In genomic region chr22:37626556-37627075, GRCh38 we compare ENCODE assay signal across 14 cellular contexts. TPM values are rescaled to one million over a fixed set of nuclear protein-coding genes. Genes with fewer than 3 reads are reported as not detected.
DNase-seq lines count a peak whose midpoint lies in the region; ATAC-seq and TF ChIP-seq lines count a peak whose summit lies in the region.
"Had no signal": no experiment of that assay in that cellular context is flagged by ENCODE, and none has a peak within 500 bp of the region (broad histone marks: within the 10 kb centered on the region; RNA-seq: fewer than 3 reads in every experiment).

No MANE protein-coding gene starts in this region.

- POLR2A ChIA-PET in CD8-positive, alpha-beta T cell (lab: Charles Lee): interaction anchor here (1.2 to 11.0 kb wide), 7 partner anchors 14 to 60 kb away, joined by 5 to 123 read pairs (median 11); partner anchors contain the start of genes GGA1, LGALS1, NOL12 and PDXP
- POLR2A ChIA-PET in OCI-LY7 (lab: Charles Lee): interaction anchor here (0.9 to 1.2 kb wide), 6 partner anchors 8 to 54 kb away, joined by 3 to 6 read pairs (median 4); partner anchors contain the start of gene PDXP

- intact Hi-C loops in CD8-positive, alpha-beta T cell (cut with DNase I, micrococcal nuclease): loop anchor here in 1 of 2 experiments (1.0 kb wide), 1 partner anchor 17 kb away; no protein-coding TSS in a partner anchor
- intact Hi-C loops in OCI-LY7 (cut with micrococcal nuclease; ENCODE audit: unreplicated experiment): no loop called here
- intact Hi-C loops in sigmoid colon (cut with DNase I): loop anchor here (5.0 to 10.0 kb wide), 2 partner anchors 166 to 328 kb away; partner anchors contain the start of genes C22orf23 and POLR2F

- H3K9me3 ChIP-seq in CD8-positive, alpha-beta T cell (ENCODE audit: low read length): no peaks in the 10 kb centered on the region
- H3K9me3 ChIP-seq in OCI-LY7 (ENCODE audit: low read length): no peaks in the 10 kb centered on the region
- H3K9me3 ChIP-seq in endodermal cell (ENCODE audit: control insufficient read depth, low read length): no peaks in the 10 kb centered on the region
- H3K9me3 ChIP-seq in sigmoid colon: no peaks in the 10 kb centered on the region

- H2AFZ ChIP-seq in OCI-LY7 (ENCODE audit: low read length): no peak overlapping the region

- H3K4me3 Mint-ChIP-seq in CD8-positive, alpha-beta T cell: peak overlapping the region; percentile 72
- H3K4me3 Mint-ChIP-seq in endodermal cell: no peak overlapping the region

- H3K9me3 Mint-ChIP-seq in CD8-positive, alpha-beta T cell: no peaks in the 10 kb centered on the region
- no peaks in the 10 kb centered on the region for H3K9me3 Mint-ChIP-seq in endodermal cell

- H3K27me3 ChIP-seq in CD8-positive, alpha-beta T cell (ENCODE audit: insufficient read depth, low read length): no peaks in the 10 kb centered on the region
- H3K27me3 ChIP-seq in endodermal cell (ENCODE audit: control insufficient read depth, insufficient read depth, low read length, poor library complexity, severe bottlenecking) (no peaks in the 10 kb centered on the region), sigmoid colon (no peaks in the 10 kb centered on the region)

- TF ChIP-seq EP300 in sigmoid colon (IDR thresholded peaks at IDR 0.05): no peak

- peaks cover 75% of the 10 kb centered on the region for H3K4me1 ChIP-seq in CD8-positive, alpha-beta T cell (ENCODE audit: insufficient read depth, low read length)
- H3K4me1 ChIP-seq in OCI-LY7 (ENCODE audit: insufficient read depth, low read length, poor library complexity, severe bottlenecking) (peaks cover 39% of the 10 kb centered on the region), endodermal cell (ENCODE audit: control insufficient read depth, insufficient read depth, low read length) (no peaks in the 10 kb centered on the region), sigmoid colon (peaks cover 0 to 50% (median 38%) of the 10 kb centered on the region in 4 donors)

- H3K79me2 ChIP-seq in OCI-LY7 (ENCODE audit: insufficient read depth, low read depth, low read length): no peaks in the 10 kb centered on the region

- no TSS peak for BruUV-seq in OCI-LY7 (replicated peaks; lab: Mats Ljungman, UMichigan)

- peak overlapping the region; percentile 43 for H3K27ac ChIP-seq in CD8-positive, alpha-beta T cell (ENCODE audit: low read depth, low read length)
- H3K27ac ChIP-seq in OCI-LY7 (ENCODE audit: low read depth, low read length, poor library complexity, severe bottlenecking) (peak overlapping the region; percentile 82), endodermal cell (ENCODE audit: low read depth, low read length) (no peak overlapping the region), sigmoid colon (peak overlapping the region; percentile 66 to 92 (median 86))

- H3K27me3 Mint-ChIP-seq in CD8-positive, alpha-beta T cell (ENCODE audit: low read depth): no peaks in the 10 kb centered on the region
- no peaks in the 10 kb centered on the region for H3K27me3 Mint-ChIP-seq in endodermal cell (ENCODE audit: insufficient read depth)

- DNase-seq in CD8-positive, alpha-beta T cell: no peak
- DNase-seq in OCI-LY7 (ENCODE audit: low spot score) (no peak), endodermal cell (no peak), sigmoid colon (no peak), left lobe of liver (ENCODE audit: low spot score) (no peak), Ammon's horn (ENCODE audit: low spot score) (no peak), activated gamma-delta T cell (lab: John Stamatoyannopoulos, UW) (no peak), NCI-H2107 treated with DMSO at 0.1 percent for 48 hours (lab: John Stamatoyannopoulos, UW; ENCODE audit: unreplicated experiment) (no peak)
- DNase-seq: activated CD4-positive, alpha-beta T cell treated with anti-CD3 and anti-CD28 coated beads, Interleukin-2, amount 50 U/mL, for 48 hours; cortex of kidney; NCI-H1417 had no signal

- no peak overlapping the region for H3K4me3 ChIP-seq in CD8-positive, alpha-beta T cell (ENCODE audit: low read depth, low read length)
- no peak overlapping the region for H3K4me3 ChIP-seq in OCI-LY7 (ENCODE audit: low read depth, low read length, poor library complexity, severe bottlenecking)
- no peak overlapping the region for H3K4me3 ChIP-seq in endodermal cell (ENCODE audit: low read length)
- no peak overlapping the region for H3K4me3 ChIP-seq in sigmoid colon

- TF ChIP-seq CTCF in CD8-positive, alpha-beta T cell (IDR thresholded peaks at IDR 0.05): no peak
- TF ChIP-seq CTCF in OCI-LY7 (conservative IDR thresholded peaks at IDR 0.05; ENCODE audit: low read length) (no peak), endodermal cell (conservative IDR thresholded peaks at IDR 0.05) (no peak), sigmoid colon (IDR thresholded peaks at IDR 0.05) (no peak)

- CTCF ChIA-PET in CD8-positive, alpha-beta T cell (lab: Charles Lee): interaction anchor here (5.2 to 54.2 kb wide), 2 partner anchors 18 to 35 kb away, joined by 61 to 2176 read pairs; partner anchors contain the start of genes GGA1, LGALS1, NOL12 and PDXP
- CTCF ChIA-PET in OCI-LY7 (lab: Charles Lee; ENCODE audit: unreplicated experiment): no interaction called here

- no peak for TF ChIP-seq POLR2A in sigmoid colon (IDR thresholded peaks at IDR 0.05)

- WGBS in endodermal cell (ENCODE audit: insufficient coverage in 1 of 2, insufficient read length in 1 of 2), 2 experiments: 90 to 92% methylated on average over 13 of the region's 13 CpGs
- 50 to 66% methylated on average over 13 of the region's 13 CpGs for WGBS in sigmoid colon, 2 donors

- no peaks in the 10 kb centered on the region for H4K20me1 ChIP-seq in OCI-LY7 (ENCODE audit: insufficient read depth, low read length)

- peak overlapping the region; percentile 92 for H3K27ac Mint-ChIP-seq in CD8-positive, alpha-beta T cell
- H3K27ac Mint-ChIP-seq in endodermal cell: peak overlapping the region; percentile 52

- no peaks in the 10 kb centered on the region for H3K36me3 ChIP-seq in CD8-positive, alpha-beta T cell (ENCODE audit: insufficient read depth, low read length)
- H3K36me3 ChIP-seq in OCI-LY7 (ENCODE audit: insufficient read depth, low read length) (peaks cover 78% of the 10 kb centered on the region; the same call in 1 of the 2 replicates), endodermal cell (ENCODE audit: control insufficient read depth, insufficient read depth, low read length) (peaks cover 29% of the 10 kb centered on the region), sigmoid colon (peaks cover 5 to 51% (median 12%) of the 10 kb centered on the region in 4 donors)

- peaks cover 12% of the 10 kb centered on the region for H3K36me3 Mint-ChIP-seq in CD8-positive, alpha-beta T cell
- peaks cover 12% of the 10 kb centered on the region for H3K36me3 Mint-ChIP-seq in endodermal cell (ENCODE audit: low read depth)

- peaks cover 66% of the 10 kb centered on the region for H3K4me1 Mint-ChIP-seq in CD8-positive, alpha-beta T cell (ENCODE audit: low read depth)
- H3K4me1 Mint-ChIP-seq in endodermal cell: peaks cover 2% of the 10 kb centered on the region

- peak overlapping the region; percentile 63 for H3K4me2 ChIP-seq in OCI-LY7 (ENCODE audit: low read length)

- ATAC-seq in CD8-positive, alpha-beta T cell: no peak
- ATAC-seq in left lobe of liver: no peak
- ATAC-seq: HCT116 had no signal

- H3K9me2 ChIP-seq in OCI-LY7 (ENCODE audit: insufficient read depth, low read length): no peaks in the 10 kb centered on the region

- H3K9ac ChIP-seq in endodermal cell (ENCODE audit: extremely low read depth, low read length, poor library complexity, severe bottlenecking): no peak overlapping the region

RNA-seq across cellular contexts. Expression of gene SH3BP1, which starts 12.9 kb away (rescaled TPM):
- 10 to 100 TPM; 51.5 to 52.9 TPM for total RNA-seq in CD8-positive, alpha-beta T cell
- 15.3 and 18.3 TPM in 2 replicates for total RNA-seq in OCI-LY7 (2014; rRNA removed; shearing (Covaris generic))
- total RNA-seq in OCI-LY7 (2022) (44.4 and 48.4 TPM in 2 replicates), endodermal cell (10 to 100 TPM; 37.7 to 38.6 TPM), sigmoid colon (1 to 10 TPM; 1.4 to 6.9 (median 4.7) TPM), left lobe of liver (3.0 TPM)
- polyA plus RNA-seq in endodermal cell (2013, experiment 1 of 2): 15.7 TPM
- polyA plus RNA-seq in endodermal cell (2013, experiment 2 of 2): 14.3 TPM
- polyA plus RNA-seq in sigmoid colon: 10 to 100 TPM; 35.4 to 71.2 (median 58.5) TPM

RNA-seq across cellular contexts. Expression of gene GGA1, which starts 18.0 kb away (rescaled TPM):
- 10 to 100 TPM; 66.0 to 69.1 TPM for total RNA-seq in CD8-positive, alpha-beta T cell
- total RNA-seq in OCI-LY7 (2014; rRNA removed; shearing (Covaris generic)): 119 and 127 TPM in 2 replicates
- total RNA-seq in OCI-LY7 (2022) (167 and 172 TPM in 2 replicates), endodermal cell (10 to 100 TPM; 87.5 TPM), sigmoid colon (10 to 100 TPM; 26.4 to 59.8 (median 42.3) TPM), left lobe of liver (27.3 TPM)
- 60.0 TPM for polyA plus RNA-seq in endodermal cell (2013, experiment 1 of 2)
- 56.4 TPM for polyA plus RNA-seq in endodermal cell (2013, experiment 2 of 2)
- polyA plus RNA-seq in sigmoid colon: 10 to 100 TPM; 25.2 to 77.4 (median 34.4) TPM

RNA-seq across cellular contexts. Expression of gene PDXP, which starts 31.9 kb away (rescaled TPM):
- 1 to 10 TPM; 2.4 to 3.2 TPM for total RNA-seq in CD8-positive, alpha-beta T cell
- total RNA-seq in OCI-LY7 (2014; rRNA removed; shearing (Covaris generic)): 50.0 and 61.2 TPM in 2 replicates
- total RNA-seq in OCI-LY7 (2022): 54.0 and 55.8 TPM in 2 replicates
- total RNA-seq in endodermal cell: 10 to 100 TPM; 23.5 to 29.3 TPM
- polyA plus RNA-seq in endodermal cell (2013, experiment 1 of 2): 40.4 TPM
- 40.7 TPM for polyA plus RNA-seq in endodermal cell (2013, experiment 2 of 2)
- 10 to 100 TPM in 2 of 4 donors, 1 to 10 TPM in 2; 7.5 to 12.8 (median 9.6) TPM for total RNA-seq in sigmoid colon
- 10 to 100 TPM; 30.2 to 51.1 (median 48.6) TPM for polyA plus RNA-seq in sigmoid colon
- 40.9 TPM for total RNA-seq in left lobe of liver

RNA-seq across cellular contexts. Expression of gene LGALS2, which starts 46.7 kb away (rescaled TPM):
- not detected for total RNA-seq in CD8-positive, alpha-beta T cell
- 0.44 TPM in 1 of 2 replicates, not detected in the other for total RNA-seq in OCI-LY7 (2014; rRNA removed; shearing (Covaris generic))
- 0.82 and 0.92 TPM in 2 replicates for total RNA-seq in OCI-LY7 (2022)
- under 1 TPM in 1 of 2 donors, not detected in 1; 0.86 TPM for total RNA-seq in endodermal cell
- not detected for polyA plus RNA-seq in endodermal cell (2013, experiment 1 of 2)
- not detected for polyA plus RNA-seq in endodermal cell (2013, experiment 2 of 2)
- not detected for total RNA-seq in sigmoid colon
- polyA plus RNA-seq in sigmoid colon: 100 to 1,000 TPM in 2 of 3 donors, 10 to 100 TPM in 1; 61.9 to 155 (median 147) TPM
- 0.65 TPM for total RNA-seq in left lobe of liver
- total RNA-seq: posterior vena cava, RPMI7951 had no signal

RNA-seq across cellular contexts. Expression of gene LGALS1, which starts 48.8 kb away (rescaled TPM):
- total RNA-seq in CD8-positive, alpha-beta T cell: 10 to 100 TPM; 20.8 to 29.4 TPM
- 85.8 and 93.1 TPM in 2 replicates for total RNA-seq in OCI-LY7 (2014; rRNA removed; shearing (Covaris generic))
- 57.2 and 57.3 TPM in 2 replicates for total RNA-seq in OCI-LY7 (2022)
- total RNA-seq in endodermal cell: 10 to 100 TPM; 10.4 to 16.0 TPM
- polyA plus RNA-seq in endodermal cell (2013, experiment 1 of 2): 126 TPM
- polyA plus RNA-seq in endodermal cell (2013, experiment 2 of 2): 131 TPM
- 1,000 to 10,000 TPM in 3 of 4 donors, 100 to 1,000 TPM in 1; 911 to 2,925 (median 2,030) TPM for total RNA-seq in sigmoid colon
- 100 to 1,000 TPM; 373 to 487 (median 439) TPM for polyA plus RNA-seq in sigmoid colon
- 115 TPM for total RNA-seq in left lobe of liver
